8 cellular contexts compared by ENCODE assay signal in the genomic region with DNA sequence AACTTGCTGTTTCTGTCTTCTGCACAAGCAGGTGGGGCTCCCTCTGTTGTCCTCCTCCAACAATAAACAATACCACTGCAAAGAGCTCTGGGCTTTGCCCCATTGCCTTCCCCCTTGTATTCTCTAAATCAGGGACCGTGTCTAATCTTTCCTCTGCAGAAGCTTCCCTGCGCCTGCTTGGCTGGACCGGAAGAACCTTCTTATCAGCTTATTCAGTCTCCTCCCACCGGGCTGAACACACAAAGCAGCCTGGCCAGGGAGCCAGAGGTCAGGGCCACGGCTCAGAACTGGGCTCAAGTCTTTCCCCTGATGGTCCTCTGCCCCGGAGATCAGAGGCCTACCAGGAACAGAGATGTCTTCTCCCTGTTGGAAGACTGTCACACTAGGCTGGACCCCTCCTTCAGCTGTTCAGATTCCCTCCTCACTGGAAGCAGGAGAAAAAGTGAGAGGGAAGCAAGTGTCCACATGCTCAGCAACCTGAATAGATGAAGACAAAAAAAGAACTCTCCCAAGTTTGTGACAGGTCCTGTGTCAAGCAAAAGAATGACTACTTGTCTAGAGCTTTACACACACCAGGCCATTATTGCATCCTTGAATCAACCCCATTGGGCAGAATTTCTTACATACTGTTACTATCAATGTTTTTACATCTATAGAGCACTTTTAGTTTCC.
DNase-seq lines count a peak whose midpoint lies in the region; ATAC-seq, FAIRE-seq and TF ChIP-seq lines count a peak whose summit lies in the region.

No MANE protein-coding gene starts in this region.

- ATAC-seq in HepG2: peak; percentile 96

- H3K27me3 ChIP-seq in ascending aorta (no peaks in the 10 kb centered on the region), HepG2 (ENCODE audit: control insufficient read depth in 1 of 2, insufficient read depth in 2 of 2, low read length in 2 of 2) (no peaks in the 10 kb centered on the region)

- H3K9ac ChIP-seq in HepG2 (ENCODE audit: insufficient read depth, low read depth, low read length): peak overlapping the region; percentile 50

- H3K79me2 ChIP-seq in HepG2 (ENCODE audit: insufficient read depth, low read length): peaks cover 3% of the 10 kb centered on the region

- H3K4me3 Mint-ChIP-seq in activated naive CD4-positive, alpha-beta T cell treated with anti-CD3 and anti-CD28 coated beads, Interleukin-2, amount 50 U/mL, for 24 hours: no peak overlapping the region
- no peak overlapping the region for H3K4me3 Mint-ChIP-seq in activated naive CD4-positive, alpha-beta T cell treated with anti-CD3 and anti-CD28 coated beads, Interleukin-2, amount 10 ng/mL, durations not matched to agents 7 days and 5 days
- peak overlapping the region; percentile 9 to 93 (median 42) for H3K4me3 Mint-ChIP-seq in IgD-negative memory B cell
- H3K4me3 Mint-ChIP-seq in type B pancreatic cell: peak overlapping the region; percentile 65

- TF ChIP-seq EP300 in HepG2 (IDR thresholded peaks at IDR 0.05; ENCODE audit: low read depth in 2 of 2, low read length in 2 of 2): peak in 1 of 2 experiments; percentile 93; a peak in 2 of 4 replicates
- TF ChIP-seq EP300 in HepG2 (CRISPR knock-in tag; IDR thresholded peaks at IDR 0.05; ENCODE audit: borderline replicate concordance): peak; percentile 88

- no TSS peak for BruUV-seq in HepG2 (replicated peaks; lab: Mats Ljungman, UMichigan)

- H3K27me3 Mint-ChIP-seq in activated naive CD4-positive, alpha-beta T cell treated with anti-CD3 and anti-CD28 coated beads, Interleukin-2, amount 50 U/mL, for 24 hours: no peaks in the 10 kb centered on the region
- H3K27me3 Mint-ChIP-seq in activated naive CD4-positive, alpha-beta T cell treated with anti-CD3 and anti-CD28 coated beads, Interleukin-2, amount 10 ng/mL, durations not matched to agents 7 days and 5 days: no peaks in the 10 kb centered on the region
- no peaks in the 10 kb centered on the region for H3K27me3 Mint-ChIP-seq in IgD-negative memory B cell
- no peaks in the 10 kb centered on the region for H3K27me3 Mint-ChIP-seq in type B pancreatic cell

- POLR2A ChIA-PET in HepG2 (lab: Yijun Ruan, JAX): interaction anchor here (0.7 to 5.3 kb wide), 23 partner anchors 9 to 278 kb away, joined by 3 to 41 read pairs (median 6); partner anchors contain the start of genes CCDC90B, DDIAS, PCF11 and PRCP

- no peak for TF ChIP-seq CTCF in ascending aorta (IDR thresholded peaks at IDR 0.05)
- TF ChIP-seq CTCF in HepG2 (CRISPR knock-in tag; IDR thresholded peaks at IDR 0.05): peak; percentile 42
- TF ChIP-seq CTCF in type B pancreatic cell (conservative IDR thresholded peaks at IDR 0.05): no peak

- in situ Hi-C loops in HepG2 (cut with HindIII; ENCODE audit: extremely low pct_ligation_motif_present, low pct_unique_long_range_greater_than_20kb): no loop called here

- intact Hi-C loops in ascending aorta (cut with DNase I): no loop called here
- intact Hi-C loops in HepG2 (cut with micrococcal nuclease; ENCODE audit: unreplicated experiment): loop anchor here (1.0 to 5.0 kb wide), 3 partner anchors 19 to 149 kb away; partner anchors contain the start of genes PCF11 and RAB30

- H2AFZ ChIP-seq in HepG2 (ENCODE audit: low read length): no peak overlapping the region

- peaks cover 5% of the 10 kb centered on the region for H3K36me3 Mint-ChIP-seq in activated naive CD4-positive, alpha-beta T cell treated with anti-CD3 and anti-CD28 coated beads, Interleukin-2, amount 50 U/mL, for 24 hours
- H3K36me3 Mint-ChIP-seq in activated naive CD4-positive, alpha-beta T cell treated with anti-CD3 and anti-CD28 coated beads, Interleukin-2, amount 10 ng/mL, durations not matched to agents 7 days and 5 days: peaks cover 7% of the 10 kb centered on the region
- H3K36me3 Mint-ChIP-seq in IgD-negative memory B cell (no peaks in the 10 kb centered on the region), type B pancreatic cell (no peaks in the 10 kb centered on the region)

- H3K27ac ChIP-seq in ascending aorta: peak overlapping the region; percentile 52 to 58
- peak overlapping the region; percentile 72 for H3K27ac ChIP-seq in HepG2 (ENCODE audit: extremely low read length, insufficient read depth, low read length)

- H3K4me3 ChIP-seq in ascending aorta: peak overlapping the region in 1 of 2 donors; percentile 18
- H3K4me3 ChIP-seq in HepG2 (replicated peaks in 1 of 3; ENCODE audit: insufficient read depth in 1 of 3, low read depth in 2 of 3, low read length in 3 of 3): peak overlapping the region; percentile 16 to 40 (median 40)

- H4K20me1 ChIP-seq in HepG2 (ENCODE audit: insufficient read depth, low read length): no peaks in the 10 kb centered on the region

- H3K9me3 ChIP-seq in ascending aorta (no peaks in the 10 kb centered on the region), HepG2 (ENCODE audit: low read length) (no peaks in the 10 kb centered on the region)

- H3K27ac Mint-ChIP-seq in activated naive CD4-positive, alpha-beta T cell treated with anti-CD3 and anti-CD28 coated beads, Interleukin-2, amount 50 U/mL, for 24 hours: peak overlapping the region; percentile 11
- no peak overlapping the region for H3K27ac Mint-ChIP-seq in activated naive CD4-positive, alpha-beta T cell treated with anti-CD3 and anti-CD28 coated beads, Interleukin-2, amount 10 ng/mL, durations not matched to agents 7 days and 5 days
- peak overlapping the region; percentile 62 to 90 (median 84) for H3K27ac Mint-ChIP-seq in IgD-negative memory B cell
- H3K27ac Mint-ChIP-seq in type B pancreatic cell: peak overlapping the region; percentile 42

- DNase-seq in activated naive CD4-positive, alpha-beta T cell treated with anti-CD3 and anti-CD28 coated beads, Interleukin-2, amount 10 ng/mL, durations not matched to agents 7 days and 5 days: no peak
- DNase-seq in ascending aorta (ENCODE audit: low spot score in 2 of 2): no peak
- DNase-seq in HepG2 (ENCODE audit: low spot score): peak; percentile 88
- DNase-seq in type B pancreatic cell (ENCODE audit: extremely low spot score, unreplicated experiment): no peak
- no peak for DNase-seq in activated CD4-positive, alpha-beta T cell treated with anti-CD3 and anti-CD28 coated beads for 4 hours
- DNase-seq in stimulated activated naive CD4-positive, alpha-beta T cell treated with Interleukin-2 at 50 U/mL for 16 hours (lab: John Stamatoyannopoulos, UW): no peak

- WGBS in HepG2 (ENCODE audit: low lambda C conversion rate): 0% methylated on average over 4 of the region's 6 CpGs

- H3K36me3 ChIP-seq in ascending aorta (no peaks in the 10 kb centered on the region), HepG2 (replicated peaks in 1 of 2; ENCODE audit: control insufficient read depth in 1 of 2, insufficient read depth in 2 of 2, low read length in 2 of 2) (no peaks in the 10 kb centered on the region)

- peak; percentile 15; the same call in 1 of the 2 replicates for TF ChIP-seq RAD21 in HepG2 (CRISPR knock-in tag; IDR thresholded peaks at IDR 0.05)

- H3K4me1 Mint-ChIP-seq in activated naive CD4-positive, alpha-beta T cell treated with anti-CD3 and anti-CD28 coated beads, Interleukin-2, amount 50 U/mL, for 24 hours: peaks cover 45% of the 10 kb centered on the region
- H3K4me1 Mint-ChIP-seq in activated naive CD4-positive, alpha-beta T cell treated with anti-CD3 and anti-CD28 coated beads, Interleukin-2, amount 10 ng/mL, durations not matched to agents 7 days and 5 days: peaks cover 40% of the 10 kb centered on the region
- peaks cover 41 to 50% (median 49%) of the 10 kb centered on the region in 3 donors for H3K4me1 Mint-ChIP-seq in IgD-negative memory B cell
- peaks cover 29% of the 10 kb centered on the region for H3K4me1 Mint-ChIP-seq in type B pancreatic cell (ENCODE audit: unreplicated experiment)

- H3K4me1 ChIP-seq in ascending aorta (peaks cover 5 to 20% of the 10 kb centered on the region in 2 donors), HepG2 (ENCODE audit: insufficient read depth, low read length) (peaks cover 71% of the 10 kb centered on the region)

- peak overlapping the region; percentile 74 for H3K4me2 ChIP-seq in HepG2 (ENCODE audit: low read depth, low read length)

- CTCF ChIA-PET in activated naive CD4-positive, alpha-beta T cell treated with anti-CD3 and anti-CD28 coated beads, Interleukin-2, amount 10 ng/mL, durations not matched to agents 7 days and 5 days (lab: Charles Lee): interaction anchor here (1.7 to 1.8 kb wide), 2 partner anchors 12 to 54 kb away, joined by 4 to 6 read pairs; no protein-coding TSS in a partner anchor
- CTCF ChIA-PET in HepG2 (lab: Yijun Ruan, JAX; ENCODE audit: low intra/inter-chr PET ratio, low total read pairs): interaction anchor here (0.9 kb wide), 1 partner anchor 81 kb away, joined by 3 read pairs; no protein-coding TSS in a partner anchor

- TF ChIP-seq POLR2A in HepG2 (IDR thresholded peaks at IDR 0.05; ENCODE audit: insufficient read depth in 1 of 2, low read depth in 2 of 2, low read length in 2 of 2): no peak

- no peaks in the 10 kb centered on the region for H3K9me3 Mint-ChIP-seq in activated naive CD4-positive, alpha-beta T cell treated with anti-CD3 and anti-CD28 coated beads, Interleukin-2, amount 50 U/mL, for 24 hours
- H3K9me3 Mint-ChIP-seq in activated naive CD4-positive, alpha-beta T cell treated with anti-CD3 and anti-CD28 coated beads, Interleukin-2, amount 10 ng/mL, durations not matched to agents 7 days and 5 days: no peaks in the 10 kb centered on the region
- H3K9me3 Mint-ChIP-seq in IgD-negative memory B cell: no peaks in the 10 kb centered on the region
- no peaks in the 10 kb centered on the region for H3K9me3 Mint-ChIP-seq in type B pancreatic cell

- FAIRE-seq in HepG2 (lab: Jason Lieb, UNC): peak; percentile 95

TF ChIP-seq in HepG2, 621 proteins besides CTCF, POLR2A, EP300 and RAD21 (continues in another document):
- TF ChIP-seq, protein P1, sequence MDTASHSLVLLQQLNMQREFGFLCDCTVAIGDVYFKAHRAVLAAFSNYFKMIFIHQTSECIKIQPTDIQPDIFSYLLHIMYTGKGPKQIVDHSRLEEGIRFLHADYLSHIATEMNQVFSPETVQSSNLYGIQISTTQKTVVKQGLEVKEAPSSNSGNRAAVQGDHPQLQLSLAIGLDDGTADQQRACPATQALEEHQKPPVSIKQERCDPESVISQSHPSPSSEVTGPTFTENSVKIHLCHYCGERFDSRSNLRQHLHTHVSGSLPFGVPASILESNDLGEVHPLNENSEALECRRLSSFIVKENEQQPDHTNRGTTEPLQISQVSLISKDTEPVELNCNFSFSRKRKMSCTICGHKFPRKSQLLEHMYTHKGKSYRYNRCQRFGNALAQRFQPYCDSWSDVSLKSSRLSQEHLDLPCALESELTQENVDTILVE (CRISPR knock-in tag; IDR thresholded peaks at IDR 0.05): no peak
- no peak for TF ChIP-seq CHD2 (IDR thresholded peaks at IDR 0.05; ENCODE audit: low read depth, low read length)

Comparison
In these comparisons a context has a peak if more than half of its experiments do, and no peak if none do; other contexts are left out.
1. H3K4me3 Mint-ChIP-seq: peak in IgD-negative memory B cell (4 of 4) and type B pancreatic cell (single experiment); none in activated naive CD4-positive, alpha-beta T cell treated with anti-CD3 and anti-CD28 coated beads, Interleukin-2, amount 50 U/mL, for 24 hours (single experiment) and activated naive CD4-positive, alpha-beta T cell treated with anti-CD3 and anti-CD28 coated beads, Interleukin-2, amount 10 ng/mL, durations not matched to agents 7 days and 5 days (single experiment).